Comparison of ENCODE assay signal across 17 cellular contexts in genomic region chr2:37767051-37767450, GRCh38.
DNase-seq lines count a peak whose midpoint lies in the region; ATAC-seq and TF ChIP-seq lines count a peak whose summit lies in the region.
"Had no signal": no experiment of that assay in that cellular context is flagged by ENCODE, and none has a peak within 500 bp of the region (broad histone marks: within the 10 kb centered on the region; RNA-seq: fewer than 3 reads in every experiment).

No MANE protein-coding gene starts in this region.

- DNase-seq in EH (ENCODE audit: low read depth) (peak; percentile 64), RWPE2 (ENCODE audit: low spot score) (no peak), mesothelial cell of epicardium (ENCODE audit: low spot score in 2 of 2, unreplicated experiment in 2 of 2) (no peak), tibial artery (no peak)
- DNase-seq in effector CD8-positive, alpha-beta T cell (lab: John Stamatoyannopoulos, UW): no peak
- no peak for DNase-seq in activated CD4-positive, alpha-beta T cell treated with anti-CD3 and anti-CD28 coated beads, Interleukin-2, amount 10 ng/mL, durations not matched to agents 7 days and 5 days
- DNase-seq: activated CD4-positive, alpha-beta T cell treated with anti-CD3 and anti-CD28 coated beads, Interleukin-2, amount 10 ng/mL, durations not matched to agents 24 days and 14 days; activated CD8-positive, alpha-beta memory T cell treated with anti-CD3 and anti-CD28 coated beads, Interleukin-2, amount 50 U/mL, for 4 hours; AML-193; cortex of kidney; MG63; stimulated activated CD8-positive, alpha-beta memory T cell treated with anti-CD3 and anti-CD28 coated beads, Interleukin-4, amount 100 ng/mL, for 48 hours; substantia nigra; SW 1271 had no signal

- peaks cover 4% of the 10 kb centered on the region for H3K9me3 Mint-ChIP-seq in mesothelial cell of epicardium
- peaks cover 12% of the 10 kb centered on the region for H3K9me3 Mint-ChIP-seq in activated CD4-positive, alpha-beta T cell treated with anti-CD3 and anti-CD28 coated beads, Interleukin-2, amount 10 ng/mL, durations not matched to agents 7 days and 5 days

- peaks cover 71% of the 10 kb centered on the region for H3K4me1 Mint-ChIP-seq in mesothelial cell of epicardium
- peaks cover 5% of the 10 kb centered on the region for H3K4me1 Mint-ChIP-seq in activated CD4-positive, alpha-beta T cell treated with anti-CD3 and anti-CD28 coated beads, Interleukin-2, amount 10 ng/mL, durations not matched to agents 7 days and 5 days

- ATAC-seq in RWPE2 (ENCODE audit: low read depth) (no peak), GM18502 (IDR thresholded peaks at IDR 0.05; ENCODE audit: poor library complexity, unreplicated experiment) (no peak)
- ATAC-seq: left lobe of liver had no signal

- H3K9me3 ChIP-seq in RWPE2 (ENCODE audit: severe bottlenecking) (no peaks in the 10 kb centered on the region), tibial artery (no peaks in the 10 kb centered on the region)
- H3K9me3 ChIP-seq: MG63 had no signal

- intact Hi-C loops in tibial artery (cut with DNase I; ENCODE audit: low total_unique reads): no loop called here

- peak overlapping the region; percentile 92 for H3K27ac ChIP-seq in RWPE2 (ENCODE audit: poor library complexity, severe bottlenecking)
- H3K27ac ChIP-seq in tibial artery: peak overlapping the region; percentile 74 to 85

- POLR2A ChIA-PET in activated CD4-positive, alpha-beta T cell treated with anti-CD3 and anti-CD28 coated beads, Interleukin-2, amount 10 ng/mL, durations not matched to agents 7 days and 5 days (lab: Charles Lee): no interaction called here

- no peaks in the 10 kb centered on the region for H3K27me3 Mint-ChIP-seq in mesothelial cell of epicardium (ENCODE audit: low read depth)
- no peaks in the 10 kb centered on the region for H3K27me3 Mint-ChIP-seq in activated CD4-positive, alpha-beta T cell treated with anti-CD3 and anti-CD28 coated beads, Interleukin-2, amount 10 ng/mL, durations not matched to agents 7 days and 5 days
- H3K27me3 Mint-ChIP-seq: activated CD4-positive, alpha-beta T cell treated with anti-CD3 and anti-CD28 coated beads, Interleukin-2, amount 10 ng/mL, durations not matched to agents 24 days and 14 days had no signal

- H3K36me3 ChIP-seq in RWPE2 (ENCODE audit: low read depth) (no peaks in the 10 kb centered on the region), tibial artery (no peaks in the 10 kb centered on the region)
- H3K36me3 ChIP-seq: MG63 had no signal

- CTCF ChIA-PET in activated CD4-positive, alpha-beta T cell treated with anti-CD3 and anti-CD28 coated beads, Interleukin-2, amount 10 ng/mL, durations not matched to agents 7 days and 5 days (lab: Charles Lee): interaction anchor here (0.6 to 2.3 kb wide), 2 partner anchors 9 to 757 kb away, joined by 3 to 6 read pairs; no protein-coding TSS in a partner anchor

- H3K27me3 ChIP-seq in RWPE2 (ENCODE audit: insufficient read depth, poor library complexity, severe bottlenecking): no peaks in the 10 kb centered on the region
- no peaks in the 10 kb centered on the region for H3K27me3 ChIP-seq in tibial artery
- H3K27me3 ChIP-seq: MG63 had no signal

- H3K27ac Mint-ChIP-seq in mesothelial cell of epicardium: peak overlapping the region; percentile 91
- H3K27ac Mint-ChIP-seq in activated CD4-positive, alpha-beta T cell treated with anti-CD3 and anti-CD28 coated beads, Interleukin-2, amount 10 ng/mL, durations not matched to agents 7 days and 5 days: no peak overlapping the region
- H3K27ac Mint-ChIP-seq: activated CD4-positive, alpha-beta T cell treated with anti-CD3 and anti-CD28 coated beads, Interleukin-2, amount 10 ng/mL, durations not matched to agents 24 days and 14 days; activated T-helper 2 cell treated with anti-CD3 and anti-CD28 coated beads, Interferon-gamma antibody, Interleukin-2, Interleukin-4, amounts not matched to agents 10 μg/mL and 5 μg/mL and 100 μg/mL, durations not matched to agents 14 hours and 24 hours and 36 hours had no signal

- TF ChIP-seq CTCF in RWPE2 (IDR thresholded peaks at IDR 0.05; ENCODE audit: poor library complexity, severe bottlenecking) (no peak), mesothelial cell of epicardium (IDR thresholded peaks at IDR 0.05; ENCODE audit: unreplicated experiment) (no peak), tibial artery (IDR thresholded peaks at IDR 0.05) (no peak)

- H3K36me3 Mint-ChIP-seq in mesothelial cell of epicardium: peaks cover 6% of the 10 kb centered on the region
- peaks cover 5% of the 10 kb centered on the region for H3K36me3 Mint-ChIP-seq in activated CD4-positive, alpha-beta T cell treated with anti-CD3 and anti-CD28 coated beads, Interleukin-2, amount 10 ng/mL, durations not matched to agents 7 days and 5 days (ENCODE audit: low read depth)

- H3K4me3 ChIP-seq in RWPE2 (ENCODE audit: severe bottlenecking): no peak overlapping the region
- H3K4me3 ChIP-seq in tibial artery: no peak overlapping the region
- H3K4me3 ChIP-seq: MG63 had no signal

- peaks cover 26% of the 10 kb centered on the region for H3K4me1 ChIP-seq in RWPE2 (ENCODE audit: insufficient read depth, poor library complexity, severe bottlenecking)
- H3K4me1 ChIP-seq in tibial artery: peaks cover 0 to 57% (median 15%) of the 10 kb centered on the region in 4 donors

- H3K4me3 Mint-ChIP-seq in mesothelial cell of epicardium: no peak overlapping the region
- no peak overlapping the region for H3K4me3 Mint-ChIP-seq in activated CD4-positive, alpha-beta T cell treated with anti-CD3 and anti-CD28 coated beads, Interleukin-2, amount 10 ng/mL, durations not matched to agents 7 days and 5 days
- H3K4me3 Mint-ChIP-seq: activated CD4-positive, alpha-beta T cell treated with anti-CD3 and anti-CD28 coated beads, Interleukin-2, amount 10 ng/mL, durations not matched to agents 24 days and 14 days had no signal
